ENCODE assay signal across 12 cellular contexts in the genomic region with DNA sequence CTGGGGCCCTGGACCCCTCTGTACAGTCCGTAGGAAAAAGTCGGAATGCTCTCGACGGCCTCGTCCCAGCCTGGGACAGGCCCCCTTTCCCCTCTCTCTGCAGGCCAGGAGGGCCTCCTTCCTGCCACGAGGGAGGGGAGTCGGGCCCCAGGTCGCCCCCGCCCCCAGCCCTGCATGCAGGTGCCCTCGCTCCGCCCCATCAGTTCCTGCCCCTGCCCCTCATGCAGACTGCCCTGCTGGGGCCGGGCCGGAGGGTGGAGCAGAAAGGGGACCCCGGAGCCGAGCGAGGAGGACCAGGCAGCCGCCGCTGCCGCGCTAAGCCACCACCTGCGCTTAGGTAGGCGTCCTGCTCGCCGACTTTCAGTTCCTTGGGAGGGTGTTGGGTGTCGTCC. TPM values are rescaled to one million over a fixed set of nuclear protein-coding genes. Genes with fewer than 3 reads are reported as not detected.
A peak's percentile ranks its signal among the peaks of the same experiment; 100 is the strongest.
DNase-seq lines count a peak whose midpoint lies in the region; ATAC-seq, FAIRE-seq and TF ChIP-seq lines count a peak whose summit lies in the region.
"Had no signal": no experiment of that assay in that cellular context is flagged by ENCODE, and none has a peak within 500 bp of the region (broad histone marks: within the 10 kb centered on the region; RNA-seq: fewer than 3 reads in every experiment).

No MANE protein-coding gene starts in this region.

- CTCF ChIA-PET in A549 (lab: Yijun Ruan, JAX): interaction anchor here (1.0 to 9.1 kb wide), 14 partner anchors 10 to 167 kb away, joined by 3 to 309 read pairs (median 12); partner anchors contain the start of genes IER2 and STX10
- CTCF ChIA-PET in HEK293 (lab: Yijun Ruan, JAX): interaction anchor here (1.5 to 7.7 kb wide), 5 partner anchors 20 to 130 kb away, joined by 6 to 274 read pairs (median 46); no protein-coding TSS in a partner anchor

- peak overlapping the region; percentile 54 for H3K9ac ChIP-seq in mesendoderm (ENCODE audit: low read length)
- H3K9ac ChIP-seq: GM23248 had no signal

- no peak overlapping the region for H4K5ac ChIP-seq in mesendoderm (ENCODE audit: low read length)

- H2BK15ac ChIP-seq in mesendoderm (replicated peaks; ENCODE audit: low read depth): no peak overlapping the region

- peak overlapping the region; percentile 75 for H3K56ac ChIP-seq in mesendoderm (ENCODE audit: low read length)

- H3K4me1 Mint-ChIP-seq in natural killer cell treated with Interleukin-12 subunit alpha and Interleukin-12 subunit beta and Interleukin-15 and Interleukin-18, amount 100 ng/mL, for 72 hours (ENCODE audit: low read depth in 2 of 2): peaks cover 24 to 25% of the 10 kb centered on the region in 2 donors

- no peak overlapping the region for H3K4ac ChIP-seq in mesendoderm (ENCODE audit: low read depth, low read length)

- no peak for DNase-seq in A549 (ENCODE audit: low read depth in 1 of 2, low spot score in 1 of 2)
- peak; percentile 59 for DNase-seq in cerebellar cortex (ENCODE audit: low spot score)
- peak; percentile 46 for DNase-seq in mesendoderm
- DNase-seq in natural killer cell treated with Interleukin-12 subunit alpha and Interleukin-12 subunit beta and Interleukin-15 and Interleukin-18, amount 100 ng/mL, for 72 hours (ENCODE audit: low spot score): no peak
- DNase-seq in MG63: no peak
- DNase-seq in kidney tubule cell (ENCODE audit: low spot score): no peak
- DNase-seq: effector memory CD8-positive, alpha-beta T cell; GM23248 had no signal

- H2BK120ac ChIP-seq in mesendoderm (ENCODE audit: low read depth, low read length): no peak overlapping the region

- H3K23ac ChIP-seq in mesendoderm (ENCODE audit: low read length): no peak overlapping the region

- H3K27me3 ChIP-seq in mesendoderm (ENCODE audit: insufficient read depth, low read length, poor library complexity) (peaks cover 15% of the 10 kb centered on the region), MG63 (no peaks in the 10 kb centered on the region)

- H3K4me3 ChIP-seq in A549 (no peak overlapping the region), HEK293 (ENCODE audit: low read depth, low read length) (no peak overlapping the region), mesendoderm (ENCODE audit: low read length) (no peak overlapping the region), MG63 (no peak overlapping the region)
- H3K4me3 ChIP-seq: GM23248 had no signal

- TF ChIP-seq EP300 in A549 (IDR thresholded peaks at IDR 0.05): no peak

- peaks cover 0 to 14% of the 10 kb centered on the region in 2 experiments; a peak in 1 of 3 replicates for H3K36me3 ChIP-seq in HEK293 (ENCODE audit: control insufficient read depth in 2 of 2, insufficient read depth in 1 of 2, low read length in 2 of 2)
- no peaks in the 10 kb centered on the region for H3K36me3 ChIP-seq in mesendoderm (ENCODE audit: control insufficient read depth, insufficient read depth, low read length)
- peaks cover 76% of the 10 kb centered on the region for H3K36me3 ChIP-seq in MG63

- peaks cover 13 to 17% of the 10 kb centered on the region in 2 donors for H3K27me3 Mint-ChIP-seq in natural killer cell treated with Interleukin-12 subunit alpha and Interleukin-12 subunit beta and Interleukin-15 and Interleukin-18, amount 100 ng/mL, for 72 hours

- H4K8ac ChIP-seq in mesendoderm (ENCODE audit: low read depth, low read length): no peak overlapping the region

- H3K4me2 ChIP-seq in A549: peak overlapping the region; percentile 28; the same call in 2 of the 3 replicates
- peak overlapping the region; percentile 63 for H3K4me2 ChIP-seq in mesendoderm (ENCODE audit: low read length)

- 92% methylated on average over 7 of the region's 25 CpGs for WGBS in A549 (ENCODE audit: missing lambda C conversion rate)
- no CpG with 5 or more reads among the region's 25 CpGs for WGBS in mesendoderm (ENCODE audit: extremely low coverage, insufficient coverage, low lambda C conversion rate)

- TF ChIP-seq CTCF in A549 (IDR thresholded peaks at IDR 0.05): no peak
- no peak for TF ChIP-seq CTCF in HEK293 (tag by site-specific recombination; IDR thresholded peaks at IDR 0.05)

- peaks cover 57% of the 10 kb centered on the region for H3K4me1 ChIP-seq in A549
- H3K4me1 ChIP-seq in HEK293 (ENCODE audit: control insufficient read depth, insufficient read depth, low read length): no peaks in the 10 kb centered on the region
- peaks cover 10% of the 10 kb centered on the region for H3K4me1 ChIP-seq in mesendoderm (ENCODE audit: control insufficient read depth, low read depth, low read length)

- H3K27ac Mint-ChIP-seq in natural killer cell treated with Interleukin-12 subunit alpha and Interleukin-12 subunit beta and Interleukin-15 and Interleukin-18, amount 100 ng/mL, for 72 hours: no peak overlapping the region
- H3K27ac Mint-ChIP-seq: effector memory CD8-positive, alpha-beta T cell had no signal

- no peak for TF ChIP-seq RAD21 in A549 (conservative IDR thresholded peaks at IDR 0.05 in 1 of 2, IDR thresholded peaks at IDR 0.05 in 1 of 2)

- H3K36me3 Mint-ChIP-seq in natural killer cell treated with Interleukin-12 subunit alpha and Interleukin-12 subunit beta and Interleukin-15 and Interleukin-18, amount 100 ng/mL, for 72 hours: peaks cover 6% of the 10 kb centered on the region
- H3K36me3 Mint-ChIP-seq: T-cell had no signal

- no peak overlapping the region for H3K27ac ChIP-seq in A549
- H3K27ac ChIP-seq in HEK293 (ENCODE audit: extremely low read depth, low read depth, low read length): no peak overlapping the region
- H3K27ac ChIP-seq in mesendoderm (ENCODE audit: low read depth, low read length): no peak overlapping the region
- H3K27ac ChIP-seq: GM23248 had no signal

- H2BK5ac ChIP-seq in mesendoderm (ENCODE audit: low read length): no peak overlapping the region

- H3K18ac ChIP-seq in mesendoderm (ENCODE audit: low read length): no peak overlapping the region

- ATAC-seq in A549 (peak in 1 of 2 experiments; percentile 4; a peak in 1 of 6 replicates), GM18909 (IDR thresholded peaks at IDR 0.05; ENCODE audit: poor library complexity, unreplicated experiment) (no peak)
- ATAC-seq in natural killer cell treated with Interleukin-12 subunit alpha and Interleukin-12 subunit beta and Interleukin-15 and Interleukin-18, amount 100 ng/mL, for 72 hours: no peak
- ATAC-seq: effector memory CD8-positive, alpha-beta T cell; T-cell had no signal

- peaks cover 5% of the 10 kb centered on the region for H3K9me3 Mint-ChIP-seq in natural killer cell treated with Interleukin-12 subunit alpha and Interleukin-12 subunit beta and Interleukin-15 and Interleukin-18, amount 100 ng/mL, for 72 hours
- H3K9me3 Mint-ChIP-seq: activated T-helper 2 cell treated with anti-CD3 and anti-CD28 coated beads, Interferon-gamma antibody, Interleukin-2, Interleukin-4, amounts not matched to agents 10 μg/mL and 5 μg/mL and 100 μg/mL, durations not matched to agents 14 hours and 24 hours and 36 hours; effector memory CD8-positive, alpha-beta T cell; T-cell had no signal

- no peaks in the 10 kb centered on the region for H3K79me2 ChIP-seq in mesendoderm (ENCODE audit: control insufficient read depth, insufficient read depth, low read length)

- no peaks in the 10 kb centered on the region for H3K79me1 ChIP-seq in mesendoderm (ENCODE audit: low read length)

- POLR2A ChIA-PET in A549 (lab: Yijun Ruan, JAX) (no interaction called here), HEK293 (lab: Yijun Ruan, JAX) (interaction anchor here (0.5 to 1.8 kb wide), 6 partner anchors 53 to 339 kb away, joined by 3 to 9 read pairs (median 6); partner anchors contain the start of gene DAND5)

- H3K4me3 Mint-ChIP-seq in natural killer cell treated with Interleukin-12 subunit alpha and Interleukin-12 subunit beta and Interleukin-15 and Interleukin-18, amount 100 ng/mL, for 72 hours: no peak overlapping the region

- FAIRE-seq in A549 (lab: Jason Lieb, UNC): no peak

- H3K9me3 ChIP-seq in A549 (no peaks in the 10 kb centered on the region), HEK293 (ENCODE audit: control insufficient read depth, insufficient read depth, low read depth, low read length) (no peaks in the 10 kb centered on the region), MG63 (no peaks in the 10 kb centered on the region)

- no peak overlapping the region for H2AK5ac ChIP-seq in mesendoderm (ENCODE audit: low read length)

- no peak for TF ChIP-seq POLR2A in A549 (IDR thresholded peaks at IDR 0.05; ENCODE audit: low read length)

RNA-seq across cellular contexts. Expression of gene LYL1, which starts 7.3 kb away (rescaled TPM):
- polyA plus RNA-seq in A549 (2011; rRNA removed) (0.08 and 0.26 TPM in 2 replicates), A549 (2017; fragmentation: RNase III; extraction: RNeasy Plus Mini Kit Qiagen cat#74134 plus additional on column Dnase treatment) (0.30 to 0.82 TPM (median 0.39 TPM) in 3 replicates)
- 0.50 and 0.82 TPM in 2 replicates for polyA plus RNA-seq in A549 (2012; cell fraction: cytosol; rRNA removed)
- 0.66 and 1.2 TPM in 2 replicates for polyA plus RNA-seq in A549 (2012; cell fraction: nucleus; rRNA removed)
- polyA minus RNA-seq in A549 (2011; rRNA and poly(A)+ RNA removed): 0.15 and 0.21 TPM in 2 replicates
- polyA plus RNA-seq in mesendoderm (2013, experiment 1 of 2): 0.48 TPM
- 0.62 TPM for polyA plus RNA-seq in mesendoderm (2013, experiment 2 of 2)
- total RNA-seq in natural killer cell treated with Interleukin-12 subunit alpha and Interleukin-12 subunit beta and Interleukin-15 and Interleukin-18, amount 100 ng/mL, for 72 hours: 1 to 10 TPM in 1 of 2 donors, under 1 TPM in 1; 0.86 to 1.4 TPM
- not detected in 2 replicates for total RNA-seq in MG63 (2014; rRNA removed; shearing (Covaris generic); ENCODE audit: low replicate concordance)
- total RNA-seq: GM23248 had no signal

RNA-seq across cellular contexts. Expression of gene TRMT1, which starts 21.2 kb away (rescaled TPM):
- 16.3 and 18.2 TPM in 2 replicates for polyA plus RNA-seq in A549 (2011; rRNA removed)
- polyA plus RNA-seq in A549 (2012; cell fraction: cytosol; rRNA removed): 57.5 and 67.4 TPM in 2 replicates
- 388 and 458 TPM in 2 replicates for polyA plus RNA-seq in A549 (2012; cell fraction: nucleus; rRNA removed)
- polyA plus RNA-seq in A549 (2017; fragmentation: RNase III; extraction: RNeasy Plus Mini Kit Qiagen cat#74134 plus additional on column Dnase treatment): 29.8 to 40.2 TPM (median 35.2 TPM) in 3 replicates
- 16.9 and 24.9 TPM in 2 replicates for polyA minus RNA-seq in A549 (2011; rRNA and poly(A)+ RNA removed)
- 67.9 TPM for polyA plus RNA-seq in mesendoderm (2013, experiment 1 of 2)
- polyA plus RNA-seq in mesendoderm (2013, experiment 2 of 2): 70.6 TPM
- total RNA-seq in natural killer cell treated with Interleukin-12 subunit alpha and Interleukin-12 subunit beta and Interleukin-15 and Interleukin-18, amount 100 ng/mL, for 72 hours: 100 to 1,000 TPM in 1 of 2 donors, 10 to 100 TPM in 1; 54.6 to 120 TPM
- 127 and 172 TPM in 2 replicates for total RNA-seq in MG63 (2014; rRNA removed; shearing (Covaris generic); ENCODE audit: low replicate concordance)

RNA-seq across cellular contexts. Expression of gene NACC1, which starts 22.7 kb away (rescaled TPM):
- polyA plus RNA-seq in A549 (2011; rRNA removed) (26.1 and 30.0 TPM in 2 replicates), A549 (2017; fragmentation: RNase III; extraction: RNeasy Plus Mini Kit Qiagen cat#74134 plus additional on column Dnase treatment) (32.4 to 39.8 TPM (median 37.9 TPM) in 3 replicates)
- polyA plus RNA-seq in A549 (2012; cell fraction: cytosol; rRNA removed): 117 and 155 TPM in 2 replicates
- 158 and 206 TPM in 2 replicates for polyA plus RNA-seq in A549 (2012; cell fraction: nucleus; rRNA removed)
- 20.0 and 30.9 TPM in 2 replicates for polyA minus RNA-seq in A549 (2011; rRNA and poly(A)+ RNA removed)
- polyA plus RNA-seq in mesendoderm (2013, experiment 1 of 2): 210 TPM
- 205 TPM for polyA plus RNA-seq in mesendoderm (2013, experiment 2 of 2)
- total RNA-seq in natural killer cell treated with Interleukin-12 subunit alpha and Interleukin-12 subunit beta and Interleukin-15 and Interleukin-18, amount 100 ng/mL, for 72 hours: 100 to 1,000 TPM; 129 to 138 TPM
- 44.6 and 96.4 TPM in 2 replicates for total RNA-seq in MG63 (2014; rRNA removed; shearing (Covaris generic); ENCODE audit: low replicate concordance)

RNA-seq across cellular contexts. Expression of gene STX10, which starts 54.8 kb away (rescaled TPM):
- polyA plus RNA-seq in A549 (2011; rRNA removed) (39.1 and 41.5 TPM in 2 replicates), A549 (2017; fragmentation: RNase III; extraction: RNeasy Plus Mini Kit Qiagen cat#74134 plus additional on column Dnase treatment) (56.1 to 63.6 TPM (median 61.2 TPM) in 3 replicates)
- polyA plus RNA-seq in A549 (2012; cell fraction: cytosol; rRNA removed): 83.3 and 89.9 TPM in 2 replicates
- 115 and 121 TPM in 2 replicates for polyA plus RNA-seq in A549 (2012; cell fraction: nucleus; rRNA removed)
- 26.2 and 39.5 TPM in 2 replicates for polyA minus RNA-seq in A549 (2011; rRNA and poly(A)+ RNA removed)
- 30.2 TPM for polyA plus RNA-seq in mesendoderm (2013, experiment 1 of 2)
- polyA plus RNA-seq in mesendoderm (2013, experiment 2 of 2): 29.9 TPM
- 10 to 100 TPM; 48.1 to 62.5 TPM for total RNA-seq in natural killer cell treated with Interleukin-12 subunit alpha and Interleukin-12 subunit beta and Interleukin-15 and Interleukin-18, amount 100 ng/mL, for 72 hours
- 281 and 371 TPM in 2 replicates for total RNA-seq in MG63 (2014; rRNA removed; shearing (Covaris generic); ENCODE audit: low replicate concordance)

RNA-seq across cellular contexts. Expression of gene IER2, which starts 54.8 kb away (rescaled TPM):
- polyA plus RNA-seq in A549 (2011; rRNA removed): 52.5 and 75.7 TPM in 2 replicates
- 137 and 174 TPM in 2 replicates for polyA plus RNA-seq in A549 (2012; cell fraction: cytosol; rRNA removed)
- polyA plus RNA-seq in A549 (2012; cell fraction: nucleus; rRNA removed): 300 and 360 TPM in 2 replicates
- polyA plus RNA-seq in A549 (2017; fragmentation: RNase III; extraction: RNeasy Plus Mini Kit Qiagen cat#74134 plus additional on column Dnase treatment): 35.9 to 39.9 TPM (median 36.7 TPM) in 3 replicates
- 16.9 and 26.4 TPM in 2 replicates for polyA minus RNA-seq in A549 (2011; rRNA and poly(A)+ RNA removed)
- polyA plus RNA-seq in mesendoderm (2013, experiment 1 of 2): 75.2 TPM
- 77.2 TPM for polyA plus RNA-seq in mesendoderm (2013, experiment 2 of 2)
- 100 to 1,000 TPM; 106 to 117 TPM for total RNA-seq in natural killer cell treated with Interleukin-12 subunit alpha and Interleukin-12 subunit beta and Interleukin-15 and Interleukin-18, amount 100 ng/mL, for 72 hours
- total RNA-seq in MG63 (2014; rRNA removed; shearing (Covaris generic); ENCODE audit: low replicate concordance): 39.0 and 80.1 TPM in 2 replicates

Comparison
In these comparisons a context has a peak if more than half of its experiments do, and no peak if none do; other contexts are left out.
1. DNase-seq: peak in cerebellar cortex (single experiment) and mesendoderm (single experiment); none in A549 (0 of 2), natural killer cell treated with Interleukin-12 subunit alpha and Interleukin-12 subunit beta and Interleukin-15 and Interleukin-18, amount 100 ng/mL, for 72 hours (single experiment), MG63 (single experiment) and kidney tubule cell (single experiment).